Comparison of ENCODE assay signal across 8 cellular contexts in genomic region chr9:17134396-17134842, GRCh38. TPM values are rescaled to one million over a fixed set of nuclear protein-coding genes. Genes with fewer than 3 reads are reported as not detected.
DNase-seq lines count a peak whose midpoint lies in the region; ATAC-seq and TF ChIP-seq lines count a peak whose summit lies in the region.

No MANE protein-coding gene starts in this region.

- H3K27me3 ChIP-seq in WERI-Rb-1 (ENCODE audit: insufficient read depth, low read depth, severe bottlenecking) (no peaks in the 10 kb centered on the region), heart left ventricle (no peaks in the 10 kb centered on the region)

- peak in 3 of 4 donors; percentile 40 to 62 (median 51) for ATAC-seq in heart left ventricle
- peak; percentile 62 for ATAC-seq in sciatic nerve
- no peak for ATAC-seq in activated CD4-positive, CD25-positive, alpha-beta regulatory T cell treated with anti-CD3 and anti-CD28 coated beads, Interleukin-2, amount 50 U/mL, for 24 hours
- no peak for ATAC-seq in HG03432 (IDR thresholded peaks at IDR 0.05; ENCODE audit: unreplicated experiment)

- peak overlapping the region; percentile 97 for H3K27ac ChIP-seq in WERI-Rb-1
- peak overlapping the region; percentile 50 to 94 (median 82) for H3K27ac ChIP-seq in heart left ventricle

- TF ChIP-seq POLR2A in heart left ventricle (IDR thresholded peaks at IDR 0.05), result no peak

- intact Hi-C loops in heart left ventricle (cut with DNase I) (no loop called here), sciatic nerve (cut with DNase I) (no loop called here)

- peaks cover 0 to 21% (median 3%) of the 10 kb centered on the region in 12 donors for H3K4me1 ChIP-seq in heart left ventricle

- H3K4me3 ChIP-seq in WERI-Rb-1 (ENCODE audit: low read depth, low read length), result peak overlapping the region; percentile 73
- peak overlapping the region; percentile 65 to 97 (median 88) for H3K4me3 ChIP-seq in heart left ventricle

- 4 to 13% (median 7%) methylated on average over 5 to 9 of the region's 9 CpGs for WGBS in heart left ventricle, 4 donors

- H3K36me3 ChIP-seq in WERI-Rb-1 (peaks cover 11% of the 10 kb centered on the region), heart left ventricle (no peaks in the 10 kb centered on the region)

- H3K9me3 ChIP-seq in WERI-Rb-1 (ENCODE audit: severe bottlenecking) (no peaks in the 10 kb centered on the region), heart left ventricle (no peaks in the 10 kb centered on the region)

- TF ChIP-seq CTCF in WERI-Rb-1 (IDR thresholded peaks at IDR 0.05; ENCODE audit: low read depth, low read length) (no peak), heart left ventricle (IDR thresholded peaks at IDR 0.05) (no peak)

- peak; percentile 54 for DNase-seq in NCI-H2196 (lab: John Stamatoyannopoulos, UW; ENCODE audit: unreplicated experiment)
- no peak for DNase-seq in NCI-H2196 treated with DMSO at 0.1 percent for 48 hours (lab: John Stamatoyannopoulos, UW; ENCODE audit: unreplicated experiment)
- DNase-seq in WERI-Rb-1, result peak; percentile 77
- DNase-seq in heart left ventricle, result no peak
- no peak for DNase-seq in sciatic nerve (ENCODE audit: low spot score)
- no peak for DNase-seq in Ammon's horn (ENCODE audit: low spot score)

RNA-seq across cellular contexts. Expression of gene CNTLN, which starts 0.4 kb away (rescaled TPM):
- total RNA-seq in heart left ventricle, result 1 to 10 TPM; 1.9 to 6.1 (median 2.7) TPM
- 1 to 10 TPM; 1.3 to 2.7 TPM for polyA plus RNA-seq in heart left ventricle
- 22.4 TPM for total RNA-seq in sciatic nerve

Comparison
In these comparisons a context has a peak if more than half of its experiments do, and no peak if none do; other contexts are left out.
1. DNase-seq: peak in NCI-H2196 (single experiment) and WERI-Rb-1 (single experiment); none in NCI-H2196 treated with DMSO at 0.1 percent for 48 hours (single experiment), heart left ventricle (0 of 5), sciatic nerve (single experiment) and Ammon's horn (single experiment).
2. ATAC-seq: peak in heart left ventricle (3 of 4) and sciatic nerve (single experiment); none in activated CD4-positive, CD25-positive, alpha-beta regulatory T cell treated with anti-CD3 and anti-CD28 coated beads, Interleukin-2, amount 50 U/mL, for 24 hours (0 of 2) and HG03432 (single experiment).